Comparison of ENCODE assay signal across 15 cellular contexts in the genomic region with DNA sequence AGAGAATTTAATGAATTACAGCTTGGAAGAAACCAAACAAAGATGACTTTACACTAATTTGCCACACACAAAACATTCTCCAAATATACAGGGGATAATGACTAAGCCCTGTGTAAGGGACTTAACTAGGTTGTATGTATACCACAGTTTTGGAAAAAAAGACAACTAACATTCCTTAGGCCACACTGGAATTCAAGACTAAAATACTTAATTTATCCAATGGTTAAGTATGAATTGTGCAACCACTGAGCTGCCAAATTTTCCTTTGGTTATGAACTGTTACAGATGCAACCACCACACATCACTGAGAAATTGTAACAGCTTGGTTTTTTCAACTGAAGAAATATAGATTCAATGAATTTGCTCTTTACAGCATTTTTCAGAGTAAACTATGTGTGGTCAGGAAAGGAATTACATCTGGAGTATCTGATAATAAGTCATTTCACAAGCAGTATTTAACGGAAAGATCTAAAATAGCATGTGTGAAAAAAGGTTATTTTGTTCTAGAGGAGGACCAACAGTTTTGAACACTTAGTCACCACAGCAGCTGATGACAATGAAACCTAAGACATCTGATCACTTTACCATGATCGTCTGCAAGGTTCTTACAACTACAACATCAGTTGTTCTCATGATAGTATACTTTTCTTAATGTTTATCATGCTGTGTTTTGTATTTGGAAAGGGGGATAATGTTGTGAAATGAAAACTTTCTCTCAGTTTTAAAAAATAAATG.
DNase-seq lines count a peak whose midpoint lies in the region; ATAC-seq and TF ChIP-seq lines count a peak whose summit lies in the region.
"Had no signal": no experiment of that assay in that cellular context is flagged by ENCODE, and none has a peak within 500 bp of the region (broad histone marks: within the 10 kb centered on the region; RNA-seq: fewer than 3 reads in every experiment).

No MANE protein-coding gene starts in this region.

- peak; percentile 99 for DNase-seq in BJ (ENCODE audit: low read depth)
- DNase-seq in MG63, result peak; percentile 15
- DNase-seq in brain pericyte (ENCODE audit: low read depth, low spot score), result peak; percentile 5
- DNase-seq in myocyte (ENCODE audit: low read depth), result peak; percentile 67
- no peak for DNase-seq in effector memory CD4-positive, alpha-beta T cell
- DNase-seq in Karpas-422, result no peak
- DNase-seq: CD8-positive, alpha-beta T cell; midbrain; NCI-H1092 treated with DMSO at 0.1 percent for 48 hours; NCI-H524 treated with DMSO at 0.1 percent for 48 hours; retina; SHP77; thyroid gland had no signal

- H3K27me3 ChIP-seq in BJ (ENCODE audit: control insufficient read depth, insufficient read depth, low read length), result no peaks in the 10 kb centered on the region
- H3K27me3 ChIP-seq in MG63, result no peaks in the 10 kb centered on the region
- no peaks in the 10 kb centered on the region for H3K27me3 ChIP-seq in effector memory CD4-positive, alpha-beta T cell (replicated peaks; ENCODE audit: control insufficient read depth, insufficient read depth, low read length, poor library complexity, severe bottlenecking)
- H3K27me3 ChIP-seq in Karpas-422 (ENCODE audit: low read length), result no peaks in the 10 kb centered on the region
- H3K27me3 ChIP-seq: thyroid gland had no signal

- H2AFZ ChIP-seq in Karpas-422 (ENCODE audit: low read length), result no peak overlapping the region

- no peaks in the 10 kb centered on the region for H3K9me2 ChIP-seq in Karpas-422 (replicated peaks; ENCODE audit: insufficient read depth, low read length)

- no peak overlapping the region for H3K4me2 ChIP-seq in Karpas-422 (ENCODE audit: low read depth, low read length, poor library complexity, severe bottlenecking)

- CTCF ChIA-PET in BJ (lab: Yijun Ruan, JAX), result interaction anchor here (0.8 to 1.5 kb wide), 4 partner anchors 15 to 255 kb away, joined by 3 to 4 read pairs (median 4); no protein-coding TSS in a partner anchor

- no peaks in the 10 kb centered on the region for H3K79me2 ChIP-seq in Karpas-422 (ENCODE audit: low read length)

- peaks cover 22% of the 10 kb centered on the region for H3K9me3 ChIP-seq in MG63
- peaks cover 11% of the 10 kb centered on the region for H3K9me3 ChIP-seq in effector memory CD4-positive, alpha-beta T cell (ENCODE audit: control insufficient read depth, low read length)
- H3K9me3 ChIP-seq in Karpas-422 (ENCODE audit: low read length), result peaks cover 13% of the 10 kb centered on the region; the same call in 1 of the 2 replicates
- H3K9me3 ChIP-seq: thyroid gland had no signal

- no peaks in the 10 kb centered on the region for H3K4me1 ChIP-seq in effector memory CD4-positive, alpha-beta T cell (ENCODE audit: control insufficient read depth, insufficient read depth, low read length, poor library complexity, severe bottlenecking)
- H3K4me1 ChIP-seq in Karpas-422 (ENCODE audit: low read length), result peaks cover 8% of the 10 kb centered on the region; the same call in 1 of the 2 replicates
- H3K4me1 ChIP-seq: thyroid gland had no signal

- POLR2A ChIA-PET in BJ (lab: Charles Lee), result interaction anchor here (0.7 kb wide), 1 partner anchor 259 kb away, joined by 3 read pairs; no protein-coding TSS in a partner anchor

- ATAC-seq in HG02642 (IDR thresholded peaks at IDR 0.05; ENCODE audit: poor library complexity, unreplicated experiment) (no peak), HG03280 (IDR thresholded peaks at IDR 0.05; ENCODE audit: unreplicated experiment) (no peak)
- ATAC-seq: CD8-positive, alpha-beta T cell had no signal

- H3K9ac ChIP-seq in Karpas-422 (ENCODE audit: low read length), result no peak overlapping the region

- H3K27ac ChIP-seq in effector memory CD4-positive, alpha-beta T cell (ENCODE audit: insufficient read depth, low read length, poor library complexity, severe bottlenecking), result no peak overlapping the region
- H3K27ac ChIP-seq in Karpas-422 (ENCODE audit: low read length), result no peak overlapping the region
- H3K27ac ChIP-seq: thyroid gland had no signal

- no peak overlapping the region for H3K4me3 ChIP-seq in BJ (ENCODE audit: low read depth, low read length)
- no peak overlapping the region for H3K4me3 ChIP-seq in MG63
- no peak overlapping the region for H3K4me3 ChIP-seq in effector memory CD4-positive, alpha-beta T cell (ENCODE audit: insufficient read depth, low read depth, low read length, poor library complexity, severe bottlenecking)
- no peak overlapping the region for H3K4me3 ChIP-seq in Karpas-422 (ENCODE audit: low read length)
- H3K4me3 ChIP-seq: thyroid gland had no signal

- H3K36me3 ChIP-seq in BJ (ENCODE audit: control insufficient read depth, insufficient read depth, low read length), result no peaks in the 10 kb centered on the region
- H3K36me3 ChIP-seq in MG63, result no peaks in the 10 kb centered on the region
- no peaks in the 10 kb centered on the region for H3K36me3 ChIP-seq in effector memory CD4-positive, alpha-beta T cell (ENCODE audit: control insufficient read depth, insufficient read depth, low read length)
- H3K36me3 ChIP-seq in Karpas-422 (ENCODE audit: insufficient read depth, low read length), result peaks cover 4% of the 10 kb centered on the region; the same call in 1 of the 2 replicates
- H3K36me3 ChIP-seq: thyroid gland had no signal

- no peak for TF ChIP-seq CTCF in BJ (IDR thresholded peaks at IDR 0.05; ENCODE audit: insufficient read depth, low read depth, low read length)

- no peaks in the 10 kb centered on the region for H4K20me1 ChIP-seq in Karpas-422 (ENCODE audit: insufficient read depth, low read depth, low read length)

Comparison
In these comparisons a context has a peak if more than half of its experiments do, and no peak if none do; other contexts are left out.
1. DNase-seq: peak in BJ (single experiment), MG63 (single experiment), brain pericyte (single experiment) and myocyte (single experiment); none in effector memory CD4-positive, alpha-beta T cell (0 of 3) and Karpas-422 (single experiment).